9 cellular contexts compared by ENCODE assay signal in the genomic region with DNA sequence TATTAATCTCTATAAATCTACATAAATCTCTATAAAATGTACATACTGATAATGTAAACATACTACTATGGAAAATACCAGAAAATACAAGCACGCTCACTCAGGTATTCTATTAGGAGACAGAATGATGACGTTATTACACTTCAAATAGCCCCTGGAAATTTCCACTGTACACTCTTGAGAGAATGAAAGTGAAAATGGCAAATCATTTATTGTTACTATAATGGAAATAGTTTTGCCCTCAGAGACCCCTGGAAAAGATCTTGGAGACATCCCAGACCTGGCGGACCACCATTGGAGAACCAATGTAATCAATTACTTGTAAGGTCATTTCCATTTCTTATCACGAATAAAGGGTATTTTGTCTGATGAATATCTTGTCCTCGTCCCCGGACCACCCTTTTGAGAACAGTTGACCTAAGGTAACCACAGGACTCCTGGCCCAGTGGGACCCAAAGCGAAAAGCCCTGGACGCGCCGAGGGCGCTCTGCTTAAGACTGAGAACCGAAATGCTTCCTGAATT. TPM values are rescaled to one million over a fixed set of nuclear protein-coding genes. Genes with fewer than 3 reads are reported as not detected.
DNase-seq lines count a peak whose midpoint lies in the region; ATAC-seq and TF ChIP-seq lines count a peak whose summit lies in the region.
"Had no signal": no experiment of that assay in that cellular context is flagged by ENCODE, and none has a peak within 500 bp of the region (broad histone marks: within the 10 kb centered on the region; RNA-seq: fewer than 3 reads in every experiment).

No MANE protein-coding gene starts in this region.

- peaks cover 8% of the 10 kb centered on the region for H3K4me1 Mint-ChIP-seq in T-helper 1 cell treated with Interleukin-12 subunit alpha and Interleukin-12 subunit beta and Interleukin-4 antibody, amounts not matched to agents 30 μg/mL and 1 μg/mL, for 36 hours (ENCODE audit: low read depth)

- no peak for TF ChIP-seq EP300 in gastroesophageal sphincter (IDR thresholded peaks at IDR 0.05)

- H3K27ac ChIP-seq in AG04450 (ENCODE audit: low read depth, low read length), result no peak overlapping the region
- peak overlapping the region in 3 of 4 donors; percentile 37 to 66 (median 48) for H3K27ac ChIP-seq in gastroesophageal sphincter

- POLR2A ChIA-PET in AG04450 (lab: Yijun Ruan, JAX), result no interaction called here

- CTCF ChIA-PET in AG04450 (lab: Charles Lee), result no interaction called here

- no peaks in the 10 kb centered on the region for H3K9me3 Mint-ChIP-seq in T-helper 1 cell treated with Interleukin-12 subunit alpha and Interleukin-12 subunit beta and Interleukin-4 antibody, amounts not matched to agents 30 μg/mL and 1 μg/mL, for 36 hours

- peak overlapping the region; percentile 87 for H3K4me3 Mint-ChIP-seq in T-helper 1 cell treated with Interleukin-12 subunit alpha and Interleukin-12 subunit beta and Interleukin-4 antibody, amounts not matched to agents 30 μg/mL and 1 μg/mL, for 36 hours

- peaks cover 32% of the 10 kb centered on the region for H3K27me3 ChIP-seq in AG04450 (ENCODE audit: control insufficient read depth, insufficient read depth, low read length)
- H3K27me3 ChIP-seq in gastroesophageal sphincter, result peaks cover 28% of the 10 kb centered on the region

- TF ChIP-seq CTCF in AG04450 (IDR thresholded peaks at IDR 0.05; ENCODE audit: low read depth, low read length) (no peak), gastroesophageal sphincter (IDR thresholded peaks at IDR 0.05) (no peak)

- peaks cover 0 to 14% (median 12%) of the 10 kb centered on the region in 3 donors for H3K4me1 ChIP-seq in gastroesophageal sphincter

- DNase-seq in AG04450 (ENCODE audit: low read depth, low spot score) (no peak), retina (peak; percentile 54), epidermal melanocyte (ENCODE audit: insufficient read length, low spot score) (no peak), HCEC 1CT (no peak)

- no peaks in the 10 kb centered on the region for H3K36me3 Mint-ChIP-seq in T-helper 1 cell treated with Interleukin-12 subunit alpha and Interleukin-12 subunit beta and Interleukin-4 antibody, amounts not matched to agents 30 μg/mL and 1 μg/mL, for 36 hours (ENCODE audit: low read depth)

- H3K9me3 ChIP-seq in AG04450 (ENCODE audit: control insufficient read depth, insufficient read depth, low read length) (no peaks in the 10 kb centered on the region; the same call in 1 of the 2 replicates), gastroesophageal sphincter (no peaks in the 10 kb centered on the region)

- peak overlapping the region; percentile 71 for H3K27ac Mint-ChIP-seq in T-helper 1 cell treated with Interleukin-12 subunit alpha and Interleukin-12 subunit beta and Interleukin-4 antibody, amounts not matched to agents 30 μg/mL and 1 μg/mL, for 36 hours

- H3K4me3 ChIP-seq in AG04450 (ENCODE audit: low read depth, low read length), result peak overlapping the region; percentile 61
- H3K4me3 ChIP-seq in gastroesophageal sphincter, result peak overlapping the region; percentile 44 to 65

- TF ChIP-seq POLR2A in gastroesophageal sphincter (IDR thresholded peaks at IDR 0.05), result peak in 1 of 2 donors; percentile 17

- ATAC-seq in GM18861 (IDR thresholded peaks at IDR 0.05; ENCODE audit: unreplicated experiment), result peak; percentile 35
- peak; percentile 28 for ATAC-seq in HG03064 (IDR thresholded peaks at IDR 0.05; ENCODE audit: low read depth, unreplicated experiment)
- ATAC-seq in gastroesophageal sphincter, result no peak

- WGBS in gastroesophageal sphincter (ENCODE audit: low coverage in 1 of 2), 2 donors, result 10 to 25% methylated on average over 4 to 7 of the region's 12 CpGs

- no peaks in the 10 kb centered on the region for H3K36me3 ChIP-seq in gastroesophageal sphincter

- peaks cover 23% of the 10 kb centered on the region for H3K27me3 Mint-ChIP-seq in T-helper 1 cell treated with Interleukin-12 subunit alpha and Interleukin-12 subunit beta and Interleukin-4 antibody, amounts not matched to agents 30 μg/mL and 1 μg/mL, for 36 hours (ENCODE audit: low read depth)

RNA-seq across cellular contexts. Expression of gene PRRG4, which starts 0.5 kb away (rescaled TPM):
- not detected in 2 replicates for polyA plus RNA-seq in AG04450 (2011; rRNA removed)
- not detected in 2 replicates for polyA minus RNA-seq in AG04450 (2011; rRNA and poly(A)+ RNA removed)
- total RNA-seq in gastroesophageal sphincter, result 1 to 10 TPM; 1.7 to 6.7 (median 2.5) TPM

RNA-seq across cellular contexts. Expression of gene CCDC73, which starts 34.8 kb away (rescaled TPM):
- polyA plus RNA-seq in AG04450 (2011; rRNA removed), result not detected in 2 replicates
- polyA minus RNA-seq in AG04450 (2011; rRNA and poly(A)+ RNA removed), result not detected in 2 replicates
- not detected for total RNA-seq in gastroesophageal sphincter
- total RNA-seq: HT1080 had no signal
